ENCODE assay signal across 8 cellular contexts in genomic region chr9:73132034-73132776, GRCh38.
DNase-seq lines count a peak whose midpoint lies in the region; ATAC-seq and TF ChIP-seq lines count a peak whose summit lies in the region.

No MANE protein-coding gene starts in this region.

- TF ChIP-seq CTCF in GM13977 (IDR thresholded peaks at IDR 0.05; ENCODE audit: extremely low read depth, insufficient read depth, missing control alignments): no peak

- ATAC-seq in HG02763 (IDR thresholded peaks at IDR 0.05; ENCODE audit: unreplicated experiment): peak; percentile 86

- DNase-seq in GM13977 (ENCODE audit: low spot score) (peak; percentile 28), NCI-H2029 treated with DMSO at 0.1 percent for 48 hours (lab: John Stamatoyannopoulos, UW) (peak; percentile 50), cerebellar cortex (ENCODE audit: low spot score) (peak; percentile 11), kidney tubule cell (ENCODE audit: low spot score) (peak; percentile 91), NCI-H187 (lab: John Stamatoyannopoulos, UW) (no peak)
- DNase-seq in activated CD4-positive, CD25-positive, alpha-beta regulatory T cell treated with anti-CD3 and anti-CD28 coated beads, Interleukin-2, amount 50 U/mL, for 16 hours (ENCODE audit: low read depth, low spot score): peak; percentile 46
- DNase-seq in stimulated activated CD4-positive, alpha-beta T cell treated with anti-CD3 and anti-CD28 coated beads, Interleukin-15, amount 100 ng/mL, for 48 hours (ENCODE audit: low read depth in 2 of 2): peak; percentile 31 to 50

- in situ Hi-C loops in GM13977 (cut with MboI; ENCODE audit: low pct_unique_long_range_greater_than_20kb, low sequenced_read_pairs, unreplicated experiment): no loop called here

Comparison
In these comparisons a context has a peak if more than half of its experiments do, and no peak if none do; other contexts are left out.
1. DNase-seq: peak in GM13977 (single experiment), NCI-H2029 treated with DMSO at 0.1 percent for 48 hours (single experiment), activated CD4-positive, CD25-positive, alpha-beta regulatory T cell treated with anti-CD3 and anti-CD28 coated beads, Interleukin-2, amount 50 U/mL, for 16 hours (single experiment), cerebellar cortex (single experiment), kidney tubule cell (single experiment) and stimulated activated CD4-positive, alpha-beta T cell treated with anti-CD3 and anti-CD28 coated beads, Interleukin-15, amount 100 ng/mL, for 48 hours (2 of 2); none in NCI-H187 (0 of 2).